24 cellular contexts compared by ENCODE assay signal in genomic region chr11:112770017-112770416, GRCh38.
"Had no signal": no experiment of that assay in that cellular context is flagged by ENCODE, and none has a peak within 500 bp of the region (broad histone marks: within the 10 kb centered on the region; RNA-seq: fewer than 3 reads in every experiment).

No MANE protein-coding gene starts in this region.

- H3K4me3 Mint-ChIP-seq: activated B cell treated with CpG ODN at 0.5 μM for 24 hours; activated CD4-positive, alpha-beta T cell treated with anti-CD3 and anti-CD28 coated beads, Interleukin-2, amount 10 ng/mL, durations not matched to agents 24 days and 14 days; activated CD8-positive, alpha-beta T cell treated with anti-CD3 and anti-CD28 coated beads for 36 hours; activated naive CD8-positive, alpha-beta T cell treated with anti-CD3 and anti-CD28 coated beads, Interleukin-2, amount 50 U/mL, for 24 hours; activated T-cell treated with anti-CD3 and anti-CD28 coated beads, Interleukin-2, amount 50 U/mL, for 24 hours; endodermal cell; neural crest cell; stimulated activated naive CD8-positive, alpha-beta T cell treated with anti-CD3 and anti-CD28 coated beads, Interleukin-15, Interleukin-2, amounts not matched to agents 100 ng/mL and 50 ng/mL, for 24 hours; type B pancreatic cell had no signal

- H3K4me1 Mint-ChIP-seq: activated B cell treated with CpG ODN at 0.5 μM for 24 hours; activated naive CD8-positive, alpha-beta T cell treated with anti-CD3 and anti-CD28 coated beads, Interleukin-2, amount 50 U/mL, for 24 hours had no signal

- H3K9me3 ChIP-seq: lower lobe of right lung, prostate gland, right lobe of liver, testis had no signal

- H3K36me3 ChIP-seq: lower lobe of right lung, prostate gland, right lobe of liver had no signal

- H3K4me3 ChIP-seq: lower lobe of right lung, prostate gland, right lobe of liver, testis had no signal

- H3K27ac Mint-ChIP-seq: activated B cell treated with CpG ODN at 0.5 μM for 24 hours; activated CD4-positive, alpha-beta T cell treated with anti-CD3 and anti-CD28 coated beads, Interleukin-2, amount 10 ng/mL, durations not matched to agents 24 days and 14 days; activated CD8-positive, alpha-beta T cell treated with anti-CD3 and anti-CD28 coated beads for 36 hours; activated naive CD8-positive, alpha-beta T cell treated with anti-CD3 and anti-CD28 coated beads, Interleukin-2, amount 50 U/mL, for 24 hours; activated T-cell treated with anti-CD3 and anti-CD28 coated beads, Interleukin-2, amount 50 U/mL, for 24 hours; activated T-helper 2 cell treated with anti-CD3 and anti-CD28 coated beads, Interferon-gamma antibody, Interleukin-2, Interleukin-4, amounts not matched to agents 10 μg/mL and 5 μg/mL and 100 μg/mL, durations not matched to agents 14 hours and 24 hours and 36 hours; endodermal cell; stimulated activated naive CD8-positive, alpha-beta T cell treated with anti-CD3 and anti-CD28 coated beads, Interleukin-15, Interleukin-2, amounts not matched to agents 100 ng/mL and 50 ng/mL, for 24 hours; type B pancreatic cell had no signal

- ATAC-seq: activated CD8-positive, alpha-beta T cell treated with anti-CD3 and anti-CD28 coated beads for 36 hours; activated naive CD8-positive, alpha-beta T cell treated with anti-CD3 and anti-CD28 coated beads, Interleukin-2, amount 50 U/mL, for 24 hours; lower lobe of right lung had no signal

- H3K27me3 Mint-ChIP-seq: activated B cell treated with CpG ODN at 0.5 μM for 24 hours; activated CD4-positive, alpha-beta T cell treated with anti-CD3 and anti-CD28 coated beads, Interleukin-2, amount 10 ng/mL, durations not matched to agents 24 days and 14 days; activated naive CD8-positive, alpha-beta T cell treated with anti-CD3 and anti-CD28 coated beads, Interleukin-2, amount 50 U/mL, for 24 hours had no signal

- H3K4me1 ChIP-seq: lower lobe of right lung, prostate gland, right lobe of liver, testis had no signal

- H3K27me3 ChIP-seq: right lobe of liver, testis had no signal

- H3K9me3 Mint-ChIP-seq: activated B cell treated with CpG ODN at 0.5 μM for 24 hours; activated CD4-positive, alpha-beta T cell treated with anti-CD3 and anti-CD28 coated beads, Interleukin-2, amount 10 ng/mL, durations not matched to agents 24 days and 14 days; activated CD8-positive, alpha-beta T cell treated with anti-CD3 and anti-CD28 coated beads for 36 hours; activated naive CD8-positive, alpha-beta T cell treated with anti-CD3 and anti-CD28 coated beads, Interleukin-2, amount 50 U/mL, for 24 hours; activated T-cell treated with anti-CD3 and anti-CD28 coated beads, Interleukin-2, amount 50 U/mL, for 24 hours; activated T-helper 2 cell treated with anti-CD3 and anti-CD28 coated beads, Interferon-gamma antibody, Interleukin-2, Interleukin-4, amounts not matched to agents 10 μg/mL and 5 μg/mL and 100 μg/mL, durations not matched to agents 14 hours and 24 hours and 36 hours; endodermal cell; neural crest cell; stimulated activated naive CD8-positive, alpha-beta T cell treated with anti-CD3 and anti-CD28 coated beads, Interleukin-15, Interleukin-2, amounts not matched to agents 100 ng/mL and 50 ng/mL, for 24 hours; type B pancreatic cell had no signal

- DNase-seq: activated B cell treated with CpG ODN at 0.5 μM for 24 hours; activated CD4-positive, alpha-beta T cell treated with anti-CD3 and anti-CD28 coated beads, Interleukin-2, amount 10 ng/mL, durations not matched to agents 24 days and 14 days; activated CD8-positive, alpha-beta T cell treated with anti-CD3 and anti-CD28 coated beads for 36 hours; activated naive CD4-positive, alpha-beta T cell treated with Interleukin-2 at 50 U/mL for 16 hours; activated naive CD8-positive, alpha-beta T cell treated with anti-CD3 and anti-CD28 coated beads, Interleukin-2, amount 50 U/mL, for 24 hours; activated T-cell treated with anti-CD3 and anti-CD28 coated beads, Interleukin-2, amount 50 U/mL, for 24 hours; aorta; endodermal cell; foreskin fibroblast; kidney; lower lobe of right lung; right lobe of liver; small intestine; stimulated activated CD4-positive, alpha-beta T cell treated with anti-CD3 and anti-CD28 coated beads, Interleukin-15, amount 100 ng/mL, for 24 hours; stimulated activated CD4-positive, alpha-beta T cell treated with anti-CD3 and anti-CD28 coated beads, Interleukin-2, amount 100 ng/mL, for 48 hours; T-helper 1 cell; T-helper 9 cell; testis had no signal

- H3K36me3 Mint-ChIP-seq: type B pancreatic cell had no signal

- H3K27ac ChIP-seq: epithelial cell of prostate, lower lobe of right lung, prostate gland, right lobe of liver, testis had no signal
